Comparison of ENCODE assay signal across 9 cellular contexts in genomic region chr12:6310771-6311610, GRCh38. TPM values are rescaled to one million over a fixed set of nuclear protein-coding genes. Genes with fewer than 3 reads are reported as not detected.
DNase-seq lines count a peak whose midpoint lies in the region; ATAC-seq, FAIRE-seq and TF ChIP-seq lines count a peak whose summit lies in the region.
"Had no signal": no experiment of that assay in that cellular context is flagged by ENCODE, and none has a peak within 500 bp of the region (broad histone marks: within the 10 kb centered on the region; RNA-seq: fewer than 3 reads in every experiment).

No MANE protein-coding gene starts in this region.

- peak overlapping the region; percentile 72 for H3K4me2 ChIP-seq in astrocyte (ENCODE audit: low read length)

- peaks cover 12% of the 10 kb centered on the region for H3K4me1 Mint-ChIP-seq in astrocyte (ENCODE audit: low read depth, unreplicated experiment)

- TF ChIP-seq CTCF in HEK293 (tag by site-specific recombination; IDR thresholded peaks at IDR 0.05) (no peak), astrocyte (IDR thresholded peaks at IDR 0.05; ENCODE audit: insufficient read depth, low read depth, low read length) (no peak), kidney (IDR thresholded peaks at IDR 0.05; ENCODE audit: borderline replicate concordance, extremely low read depth, insufficient read depth) (no peak)

- intact Hi-C loops in kidney (cut with DNase I), result no loop called here

- peak overlapping the region; percentile 52 for H2AFZ ChIP-seq in astrocyte (ENCODE audit: low read depth, low read length)

- peaks cover 3% of the 10 kb centered on the region for H3K27me3 ChIP-seq in astrocyte (ENCODE audit: insufficient read depth, low read length)

- POLR2A ChIA-PET in HEK293 (lab: Yijun Ruan, JAX), result interaction anchor here (1.0 kb wide), 1 partner anchor 159 kb away, joined by 3 read pairs; the partner anchor contains the start of gene VAMP1

- no peak overlapping the region for H3K27ac Mint-ChIP-seq in astrocyte (ENCODE audit: unreplicated experiment)

- CTCF ChIA-PET in HEK293 (lab: Yijun Ruan, JAX), result no interaction called here

- H3K4me3 Mint-ChIP-seq in astrocyte (ENCODE audit: unreplicated experiment), result no peak overlapping the region

- H3K9me3 ChIP-seq in HEK293 (ENCODE audit: control insufficient read depth, insufficient read depth, low read depth, low read length) (no peaks in the 10 kb centered on the region), astrocyte (ENCODE audit: insufficient read depth, low read depth, low read length) (no peaks in the 10 kb centered on the region), kidney (ENCODE audit: control insufficient read depth in 1 of 2, low read length in 2 of 2) (no peaks in the 10 kb centered on the region)

- H3K27me3 Mint-ChIP-seq in astrocyte (ENCODE audit: low read depth, unreplicated experiment), result peaks cover 46% of the 10 kb centered on the region

- peak overlapping the region; percentile 13 for H3K4me3 ChIP-seq in HEK293 (ENCODE audit: low read depth, low read length)
- no peak overlapping the region for H3K4me3 ChIP-seq in astrocyte (ENCODE audit: insufficient read depth, low read depth, low read length)
- peak overlapping the region in 1 of 2 donors; percentile 36 for H3K4me3 ChIP-seq in kidney (ENCODE audit: low read length in 2 of 2)
- H3K4me3 ChIP-seq in skin epidermis, result peak overlapping the region; percentile 16 to 56 (median 41)

- ATAC-seq in GM21423 (IDR thresholded peaks at IDR 0.05; ENCODE audit: unreplicated experiment), result no peak

- no peak for DNase-seq in astrocyte (ENCODE audit: low read depth)
- DNase-seq in kidney, result peak; percentile 79
- no peak for DNase-seq in NCI-H82 (lab: John Stamatoyannopoulos, UW)
- DNase-seq in NCI-H82 treated with DMSO at 0.1 percent for 48 hours (lab: John Stamatoyannopoulos, UW; ENCODE audit: unreplicated experiment), result no peak
- no peak for DNase-seq in middle frontal gyrus (ENCODE audit: extremely low spot score, low spot score)

- peaks cover 1% of the 10 kb centered on the region for H3K36me3 Mint-ChIP-seq in astrocyte (ENCODE audit: low read depth, unreplicated experiment)

- H3K79me2 ChIP-seq in astrocyte (ENCODE audit: insufficient read depth, low read length), result no peaks in the 10 kb centered on the region

- H3K4me1 ChIP-seq in HEK293 (ENCODE audit: control insufficient read depth, insufficient read depth, low read length), result no peaks in the 10 kb centered on the region
- peaks cover 5% of the 10 kb centered on the region for H3K4me1 ChIP-seq in astrocyte (ENCODE audit: insufficient read depth, low read length)
- H3K4me1 ChIP-seq in kidney (ENCODE audit: control insufficient read depth in 1 of 2, insufficient read depth in 1 of 2, low read depth in 1 of 2, low read length in 2 of 2), result peaks cover 7 to 18% of the 10 kb centered on the region in 2 donors

- H3K9me3 Mint-ChIP-seq in astrocyte (ENCODE audit: unreplicated experiment), result no peaks in the 10 kb centered on the region

- H3K9ac ChIP-seq in astrocyte (ENCODE audit: low read length) (no peak overlapping the region), kidney (ENCODE audit: low read length in 2 of 2) (peak overlapping the region in 1 of 2 donors; percentile 53)

- no peak overlapping the region for H3K27ac ChIP-seq in HEK293 (ENCODE audit: extremely low read depth, low read depth, low read length)
- H3K27ac ChIP-seq in astrocyte (ENCODE audit: low read depth, low read length), result no peak overlapping the region
- no peak overlapping the region for H3K27ac ChIP-seq in kidney (ENCODE audit: low read depth in 2 of 2, low read length in 2 of 2)
- peak overlapping the region in 19 of 21 experiments; percentile 17 to 90 (median 72) for H3K27ac ChIP-seq in skin epidermis

- FAIRE-seq in astrocyte (lab: Jason Lieb, UNC), result no peak
- no peak for FAIRE-seq in kidney (lab: Jason Lieb, UNC)

- no peaks in the 10 kb centered on the region for H3K36me3 ChIP-seq in HEK293 (ENCODE audit: control insufficient read depth in 2 of 2, insufficient read depth in 1 of 2, low read length in 2 of 2)
- no peaks in the 10 kb centered on the region for H3K36me3 ChIP-seq in astrocyte (ENCODE audit: insufficient read depth, low read length)
- H3K36me3 ChIP-seq in kidney (ENCODE audit: control insufficient read depth in 1 of 2, insufficient read depth in 2 of 2, low read length in 2 of 2), result no peaks in the 10 kb centered on the region

- H4K20me1 ChIP-seq in astrocyte (ENCODE audit: insufficient read depth, low read length), result no peaks in the 10 kb centered on the region

TF ChIP-seq in HEK293, 187 proteins besides CTCF, POLR2A, EP300 and RAD21:
- TF ChIP-seq ZNF169 (tag by site-specific recombination; IDR thresholded peaks at IDR 0.05) (no peak), SP2 (tag by site-specific recombination; IDR thresholded peaks at IDR 0.05) (peak; percentile 26; the same call in 1 of the 2 replicates)

RNA-seq across cellular contexts. Expression of gene PLEKHG6, which starts 0.5 kb away (rescaled TPM):
- total RNA-seq in astrocyte (0.72 and 2.5 TPM in 2 replicates), kidney (2.5 TPM)
- 2.9 TPM for polyA plus RNA-seq in kidney (ENCODE audit: insufficient read depth, low read depth, low replicate concordance)
- total RNA-seq: LHCN-M2 had no signal

RNA-seq across cellular contexts. Expression of gene TNFRSF1A, which starts 30.9 kb away (rescaled TPM):
- total RNA-seq in astrocyte (118 and 128 TPM in 2 replicates), kidney (186 TPM)
- polyA plus RNA-seq in kidney (ENCODE audit: insufficient read depth, low read depth, low replicate concordance), result 99.6 TPM

Comparison
In these comparisons a context has a peak if more than half of its experiments do, and no peak if none do; other contexts are left out.
1. H3K27ac ChIP-seq: peak in skin epidermis (19 of 21); none in HEK293 (single experiment), astrocyte (single experiment) and kidney (0 of 2).